Comparison of ENCODE assay signal across 8 cellular contexts in the genomic region with DNA sequence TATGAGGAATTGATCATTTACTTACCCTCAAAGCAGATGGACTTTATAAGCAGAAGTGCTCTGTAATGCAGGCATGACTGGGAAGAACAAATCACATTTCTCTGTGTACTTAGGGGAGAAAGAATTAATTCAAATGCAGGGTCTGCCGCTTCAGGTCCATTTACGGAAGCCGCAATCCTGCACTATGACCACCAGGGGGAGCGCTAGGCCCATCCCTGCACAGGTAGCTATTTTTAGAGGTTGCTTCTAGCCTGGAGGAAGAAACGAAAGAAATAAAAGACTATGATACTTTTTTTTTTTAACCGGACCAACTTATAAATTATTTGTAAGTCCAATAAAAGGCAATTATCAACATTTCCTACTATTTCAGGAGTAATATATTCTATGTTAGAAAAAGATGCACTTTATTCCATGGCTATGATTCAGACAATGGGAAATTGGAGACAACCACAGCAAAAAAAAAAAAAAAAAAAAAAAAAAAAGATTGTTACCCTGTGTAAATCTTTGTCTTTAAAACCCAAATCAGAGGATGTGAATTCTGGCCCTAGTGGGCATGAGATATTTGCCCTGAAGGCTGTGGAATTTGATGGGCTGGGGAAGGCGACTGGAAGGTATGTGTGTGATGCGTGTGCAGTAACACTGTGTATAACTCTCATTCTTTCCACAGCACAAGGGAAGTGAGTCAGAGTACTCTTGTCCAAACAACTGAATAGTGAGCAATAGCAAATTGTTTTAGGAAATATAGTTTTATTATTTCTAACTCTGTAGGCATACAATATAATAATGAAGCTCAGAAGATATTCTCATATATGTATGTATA.
DNase-seq lines count a peak whose midpoint lies in the region; FAIRE-seq and TF ChIP-seq lines count a peak whose summit lies in the region.

No MANE protein-coding gene starts in this region.

- DNase-seq in CD1c-positive myeloid dendritic cell (ENCODE audit: extremely low spot score) (peak; percentile 79), GM19239 (ENCODE audit: insufficient read length, low spot score) (peak; percentile 50), HPDE6-E6E7 (ENCODE audit: extremely low spot score) (peak; percentile 46), RCC 7860 (ENCODE audit: low spot score) (peak; percentile 44), activated T-helper 1 cell treated with Interleukin-2 at 50 U/mL for 16 hours (ENCODE audit: low read depth) (peak; percentile 30), fibroblast of pulmonary artery (ENCODE audit: low read depth) (peak; percentile 95), non-pigmented ciliary epithelial cell (ENCODE audit: low read depth) (peak; percentile 88), stromal cell of bone marrow (ENCODE audit: low read depth) (peak; percentile 90)

- no peak overlapping the region for H3K4me3 ChIP-seq in fibroblast of pulmonary artery (replicated peaks; ENCODE audit: low read depth, low read length)

- TF ChIP-seq CTCF in fibroblast of pulmonary artery (IDR thresholded peaks at IDR 0.05; ENCODE audit: low read length, missing control alignments): peak; percentile 96

- FAIRE-seq in GM19239 (lab: Jason Lieb, UNC) (peak; percentile 83), RCC 7860 (lab: Jason Lieb, UNC) (peak; percentile 62)

Comparison
In these comparisons a context has a peak if more than half of its experiments do, and no peak if none do; other contexts are left out.
1. DNase-seq: peak in every context shown above with its lines; median percentile 95 in fibroblast of pulmonary artery; 90 in stromal cell of bone marrow; 88 in non-pigmented ciliary epithelial cell; 79 in CD1c-positive myeloid dendritic cell; 50 in GM19239; 46 in HPDE6-E6E7; 44 in RCC 7860; 30 in activated T-helper 1 cell treated with Interleukin-2 at 50 U/mL for 16 hours.